In genomic region chr11:96704847-96705246, GRCh38 we compare ENCODE assay signal across 24 cellular contexts.
DNase-seq lines count a peak whose midpoint lies in the region; ATAC-seq and TF ChIP-seq lines count a peak whose summit lies in the region.
"Had no signal": no experiment of that assay in that cellular context is flagged by ENCODE, and none has a peak within 500 bp of the region (broad histone marks: within the 10 kb centered on the region; RNA-seq: fewer than 3 reads in every experiment).

No MANE protein-coding gene starts in this region.

- no peak for ATAC-seq in HG03095 (IDR thresholded peaks at IDR 0.05; ENCODE audit: unreplicated experiment)
- ATAC-seq: esophagus mucosa, GM12878, lower lobe of right lung, right cardiac atrium had no signal

- no peaks in the 10 kb centered on the region for H3F3A ChIP-seq in SK-N-SH (replicated peaks; ENCODE audit: insufficient read depth)

- DNase-seq in ELR (ENCODE audit: low read depth), result peak; percentile 11
- no peak for DNase-seq in SK-N-SH
- DNase-seq in fibroblast of pulmonary artery (ENCODE audit: low read depth), result peak; percentile 4
- DNase-seq in progenitor cell of endocrine pancreas (ENCODE audit: low spot score, unreplicated experiment), result no peak
- no peak for DNase-seq in GM10248 (ENCODE audit: extremely low spot score)
- DNase-seq in NCI-H1694 treated with DMSO at 0.1 percent for 48 hours (lab: John Stamatoyannopoulos, UW), result no peak
- DNase-seq: activated B cell treated with CpG ODN at 0.5 μM for 24 hours; activated CD4-positive, alpha-beta memory T cell treated with anti-CD3 and anti-CD28 coated beads for 36 hours; activated gamma-delta T cell treated with Interleukin-2 at 50 U/mL for 16 hours; activated T-cell treated with anti-CD3 and anti-CD28 coated beads for 4 hours; glutamatergic neuron; H7; lower lobe of right lung; NCI-H2081; right cardiac atrium; RPMI8226; stimulated activated CD4-positive, alpha-beta T cell treated with anti-CD3 and anti-CD28 coated beads, Interleukin-15, amount 100 ng/mL, for 24 hours; T-helper 9 cell had no signal

- H3K36me3 ChIP-seq in SK-N-SH (replicated peaks in 1 of 2; ENCODE audit: control insufficient read depth in 1 of 2, insufficient read depth in 2 of 2, low read length in 1 of 2), result no peaks in the 10 kb centered on the region
- H3K36me3 ChIP-seq: BLaER1 treated with 17β-estradiol and CSF1 and Interleukin-3, amounts not matched to agents 10 nM and 100 nM; lower lobe of right lung had no signal

- no peaks in the 10 kb centered on the region for H4K20me1 ChIP-seq in SK-N-SH (ENCODE audit: insufficient read depth)
- H4K20me1 ChIP-seq: BLaER1 treated with 17β-estradiol and CSF1 and Interleukin-3, amounts not matched to agents 10 nM and 100 nM had no signal

- H3K9me2 ChIP-seq in SK-N-SH, result no peaks in the 10 kb centered on the region

- H3K4me3 Mint-ChIP-seq in progenitor cell of endocrine pancreas (ENCODE audit: low read depth), result no peak overlapping the region
- H3K4me3 Mint-ChIP-seq: activated B cell treated with CpG ODN at 0.5 μM for 24 hours; activated CD4-positive, alpha-beta memory T cell treated with anti-CD3 and anti-CD28 coated beads for 36 hours; central memory CD8-positive, alpha-beta T cell had no signal

- H3K4me3 ChIP-seq in SK-N-SH (ENCODE audit: low read depth in 2 of 2, low read length in 1 of 2), result no peak overlapping the region
- no peak overlapping the region for H3K4me3 ChIP-seq in fibroblast of pulmonary artery (replicated peaks; ENCODE audit: low read depth, low read length)
- H3K4me3 ChIP-seq: BLaER1 treated with 17β-estradiol and CSF1 and Interleukin-3, amounts not matched to agents 10 nM and 100 nM; GM12878; lower lobe of right lung had no signal

- no peaks in the 10 kb centered on the region for H3K9me3 ChIP-seq in SK-N-SH
- H3K9me3 ChIP-seq: BLaER1 treated with 17β-estradiol and CSF1 and Interleukin-3, amounts not matched to agents 10 nM and 100 nM; lower lobe of right lung had no signal

- CTCF ChIA-PET in SK-N-SH (lab: Yijun Ruan, JAX), result no interaction called here
- CTCF ChIA-PET in GM10248 (lab: Yijun Ruan, JAX), result interaction anchor here (1.1 kb wide), 1 partner anchor 11 kb away, joined by 3 read pairs; no protein-coding TSS in a partner anchor

- TF ChIP-seq EP300 in SK-N-SH (IDR thresholded peaks at IDR 0.05; ENCODE audit: borderline replicate concordance in 1 of 2, low read depth in 1 of 2, low read length in 1 of 2), result no peak

- H2AFZ ChIP-seq in SK-N-SH (ENCODE audit: low read depth), result no peak overlapping the region

- TF ChIP-seq CTCF in SK-N-SH (IDR thresholded peaks at IDR 0.05), result no peak
- TF ChIP-seq CTCF in fibroblast of pulmonary artery (IDR thresholded peaks at IDR 0.05; ENCODE audit: low read length, missing control alignments), result peak; percentile 15
- no peak for TF ChIP-seq CTCF in progenitor cell of endocrine pancreas (IDR thresholded peaks at IDR 0.05; ENCODE audit: unreplicated experiment)
- TF ChIP-seq CTCF in GM10248 (IDR thresholded peaks at IDR 0.05; ENCODE audit: control extremely low read depth, extremely low read depth, low read depth, missing control alignments), result no peak

- peak overlapping the region; percentile 2 for H3K27ac Mint-ChIP-seq in progenitor cell of endocrine pancreas
- H3K27ac Mint-ChIP-seq: activated B cell treated with CpG ODN at 0.5 μM for 24 hours; activated CD4-positive, alpha-beta memory T cell treated with anti-CD3 and anti-CD28 coated beads for 36 hours had no signal

- no peaks in the 10 kb centered on the region; a peak in 2 of 4 replicates for H3K4me1 ChIP-seq in SK-N-SH (ENCODE audit: control insufficient read depth in 1 of 2, insufficient read depth in 2 of 2, low read depth in 1 of 2, low read length in 1 of 2)
- H3K4me1 ChIP-seq: BLaER1 treated with 17β-estradiol and CSF1 and Interleukin-3, amounts not matched to agents 10 nM and 100 nM; lower lobe of right lung had no signal

- POLR2A ChIA-PET in SK-N-SH (lab: Yijun Ruan, JAX), result no interaction called here
- POLR2A ChIA-PET in GM10248 (lab: Yijun Ruan, JAX), result no interaction called here

- H3K36me3 Mint-ChIP-seq in progenitor cell of endocrine pancreas (ENCODE audit: insufficient read depth), result no peaks in the 10 kb centered on the region
- H3K36me3 Mint-ChIP-seq: activated CD4-positive, alpha-beta memory T cell treated with anti-CD3 and anti-CD28 coated beads for 36 hours had no signal

- peaks cover 5% of the 10 kb centered on the region for H3K27me3 Mint-ChIP-seq in progenitor cell of endocrine pancreas
- H3K27me3 Mint-ChIP-seq: activated B cell treated with CpG ODN at 0.5 μM for 24 hours; activated CD4-positive, alpha-beta memory T cell treated with anti-CD3 and anti-CD28 coated beads for 36 hours; central memory CD8-positive, alpha-beta T cell had no signal

- H3K79me2 ChIP-seq in SK-N-SH (ENCODE audit: insufficient read depth), result no peaks in the 10 kb centered on the region

- H3K4me2 ChIP-seq in SK-N-SH, result no peak overlapping the region
- H3K4me2 ChIP-seq: BLaER1 treated with 17β-estradiol and CSF1 and Interleukin-3, amounts not matched to agents 10 nM and 100 nM; KMS-11 had no signal

- H3K9me3 Mint-ChIP-seq in progenitor cell of endocrine pancreas (ENCODE audit: low read depth), result no peaks in the 10 kb centered on the region
- H3K9me3 Mint-ChIP-seq: activated B cell treated with CpG ODN at 0.5 μM for 24 hours; activated CD4-positive, alpha-beta memory T cell treated with anti-CD3 and anti-CD28 coated beads for 36 hours had no signal

- TF ChIP-seq RAD21 in SK-N-SH (IDR thresholded peaks at IDR 0.05; ENCODE audit: low read length), result peak; percentile 42; the same call in 1 of the 2 replicates

- no peak overlapping the region for H3K9ac ChIP-seq in SK-N-SH
- H3K9ac ChIP-seq: BLaER1 treated with 17β-estradiol and CSF1 and Interleukin-3, amounts not matched to agents 10 nM and 100 nM; KMS-11 had no signal

- WGBS in SK-N-SH (ENCODE audit: low lambda C conversion rate), result 38% methylated on average over 3 of the region's 3 CpGs

- peaks cover 35% of the 10 kb centered on the region for H3K4me1 Mint-ChIP-seq in progenitor cell of endocrine pancreas (ENCODE audit: low read depth)
- H3K4me1 Mint-ChIP-seq: activated B cell treated with CpG ODN at 0.5 μM for 24 hours; central memory CD8-positive, alpha-beta T cell had no signal

- H3K27ac ChIP-seq in SK-N-SH (ENCODE audit: low read depth in 2 of 2, low read length in 1 of 2), result no peak overlapping the region
- H3K27ac ChIP-seq: BLaER1 treated with 17β-estradiol and CSF1 and Interleukin-3, amounts not matched to agents 10 nM and 100 nM; KMS-11; lower lobe of right lung had no signal

- H3K27me3 ChIP-seq in SK-N-SH (ENCODE audit: insufficient read depth), result no peaks in the 10 kb centered on the region
- H3K27me3 ChIP-seq: BLaER1 treated with 17β-estradiol and CSF1 and Interleukin-3, amounts not matched to agents 10 nM and 100 nM had no signal

TF ChIP-seq in SK-N-SH, 30 proteins besides CTCF, POLR2A, EP300 and RAD21 (continues in another document):
- TF ChIP-seq RCOR1 (IDR thresholded peaks at IDR 0.05; ENCODE audit: low read length), result no peak
- TF ChIP-seq GABPA (IDR thresholded peaks at IDR 0.05; ENCODE audit: low read depth), result no peak
- TF ChIP-seq FOXM1 (IDR thresholded peaks at IDR 0.05; ENCODE audit: low read depth), result no peak
- no peak for TF ChIP-seq TAF1 (IDR thresholded peaks at IDR 0.05; ENCODE audit: borderline replicate concordance, low read depth, low read length)
- no peak for TF ChIP-seq ELF1 (IDR thresholded peaks at IDR 0.05)
- no peak for TF ChIP-seq MEF2A (IDR thresholded peaks at IDR 0.05; ENCODE audit: borderline replicate concordance, low read depth)
- no peak for TF ChIP-seq IRF3 (IDR thresholded peaks at IDR 0.05; ENCODE audit: low read depth, low read length)
- TF ChIP-seq, protein P1, sequence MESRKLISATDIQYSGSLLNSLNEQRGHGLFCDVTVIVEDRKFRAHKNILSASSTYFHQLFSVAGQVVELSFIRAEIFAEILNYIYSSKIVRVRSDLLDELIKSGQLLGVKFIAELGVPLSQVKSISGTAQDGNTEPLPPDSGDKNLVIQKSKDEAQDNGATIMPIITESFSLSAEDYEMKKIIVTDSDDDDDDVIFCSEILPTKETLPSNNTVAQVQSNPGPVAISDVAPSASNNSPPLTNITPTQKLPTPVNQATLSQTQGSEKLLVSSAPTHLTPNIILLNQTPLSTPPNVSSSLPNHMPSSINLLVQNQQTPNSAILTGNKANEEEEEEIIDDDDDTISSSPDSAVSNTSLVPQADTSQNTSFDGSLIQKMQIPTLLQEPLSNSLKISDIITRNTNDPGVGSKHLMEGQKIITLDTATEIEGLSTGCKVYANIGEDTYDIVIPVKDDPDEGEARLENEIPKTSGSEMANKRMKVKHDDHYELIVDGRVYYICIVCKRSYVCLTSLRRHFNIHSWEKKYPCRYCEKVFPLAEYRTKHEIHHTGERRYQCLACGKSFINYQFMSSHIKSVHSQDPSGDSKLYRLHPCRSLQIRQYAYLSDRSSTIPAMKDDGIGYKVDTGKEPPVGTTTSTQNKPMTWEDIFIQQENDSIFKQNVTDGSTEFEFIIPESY (IDR thresholded peaks at IDR 0.05; ENCODE audit: borderline replicate concordance, low read depth), result no peak
- TF ChIP-seq CHD2 (IDR thresholded peaks at IDR 0.05; ENCODE audit: low read length, partially characterized antibody), result no peak
- no peak for TF ChIP-seq RXRA (IDR thresholded peaks at IDR 0.05; ENCODE audit: borderline replicate concordance, low read depth)
- no peak for TF ChIP-seq USF1 (IDR thresholded peaks at IDR 0.05; ENCODE audit: borderline replicate concordance, low read depth)
- TF ChIP-seq POLR2AphosphoS5 (IDR thresholded peaks at IDR 0.05; ENCODE audit: low read depth, low read length), result no peak
- TF ChIP-seq SIN3A (IDR thresholded peaks at IDR 0.05; ENCODE audit: borderline replicate concordance, low read depth, low read length), result no peak
- TF ChIP-seq TEAD4 (IDR thresholded peaks at IDR 0.05; ENCODE audit: borderline replicate concordance, insufficient read depth), result no peak
- no peak for TF ChIP-seq JUND (IDR thresholded peaks at IDR 0.05)

Comparison
In these comparisons a context has a peak if more than half of its experiments do, and no peak if none do; other contexts are left out.
1. DNase-seq: peak in ELR (single experiment) and fibroblast of pulmonary artery (single experiment); none in SK-N-SH (single experiment), progenitor cell of endocrine pancreas (single experiment), GM10248 (single experiment) and NCI-H1694 treated with DMSO at 0.1 percent for 48 hours (single experiment).